In the genomic region with DNA sequence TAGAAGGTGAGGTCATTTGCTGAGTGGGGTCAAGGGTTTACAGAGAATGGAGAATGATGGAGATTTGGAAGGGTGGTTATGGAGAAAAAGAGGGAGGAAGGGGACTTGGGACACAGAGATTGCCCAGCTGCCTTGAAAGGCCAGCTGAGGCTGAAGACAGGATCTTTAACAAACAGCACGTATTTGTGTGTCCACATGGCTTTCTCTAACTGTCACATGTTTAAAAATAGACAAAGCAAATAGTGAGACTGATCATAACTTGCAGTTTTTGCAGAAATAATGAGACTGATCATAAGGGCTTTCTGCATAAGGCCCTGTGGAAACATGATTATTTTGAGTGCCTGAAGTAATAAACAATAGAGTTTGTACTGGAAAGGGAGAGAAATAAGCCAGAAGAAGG, we compare ENCODE assay signal across 16 cellular contexts.
DNase-seq lines count a peak whose midpoint lies in the region; TF ChIP-seq lines count a peak whose summit lies in the region.
"Had no signal": no experiment of that assay in that cellular context is flagged by ENCODE, and none has a peak within 500 bp of the region (broad histone marks: within the 10 kb centered on the region; RNA-seq: fewer than 3 reads in every experiment).

No MANE protein-coding gene starts in this region.

- no peak overlapping the region for H3K4me3 Mint-ChIP-seq in nephron progenitor cell
- H3K4me3 Mint-ChIP-seq: CD4-positive, alpha-beta T cell; HFFc6 had no signal

- in situ Hi-C loops in SK-MEL-5 (cut with HindIII; ENCODE audit: low pct_unique_long_range_greater_than_20kb, low sequenced_read_pairs) = no loop called here

- H3K9me3 ChIP-seq in Loucy (ENCODE audit: insufficient read depth, low read depth, low read length) = no peaks in the 10 kb centered on the region

- TF ChIP-seq CTCF in Loucy (conservative IDR thresholded peaks at IDR 0.05; ENCODE audit: low read length) = no peak
- no peak for TF ChIP-seq CTCF in nephron progenitor cell (IDR thresholded peaks at IDR 0.05)

- H3K4me1 ChIP-seq in Loucy (ENCODE audit: insufficient read depth, low read length, poor library complexity, severe bottlenecking) = peaks cover 24% of the 10 kb centered on the region

- peak overlapping the region; percentile 2 for H3K27ac Mint-ChIP-seq in nephron progenitor cell
- H3K27ac Mint-ChIP-seq: CD4-positive, alpha-beta T cell; HFFc6 had no signal

- H3K36me3 ChIP-seq in Loucy (ENCODE audit: insufficient read depth, low read length) = no peaks in the 10 kb centered on the region

- H2AFZ ChIP-seq in Loucy (ENCODE audit: low read length) = peak overlapping the region; percentile 75

- H3K9me2 ChIP-seq in Loucy (replicated peaks; ENCODE audit: low read depth, low read length) = no peaks in the 10 kb centered on the region

- no peaks in the 10 kb centered on the region for H3K27me3 ChIP-seq in Loucy (ENCODE audit: insufficient read depth, low read length, poor library complexity, severe bottlenecking)

- no peaks in the 10 kb centered on the region for H3K36me3 Mint-ChIP-seq in nephron progenitor cell (ENCODE audit: low read depth)

- peak overlapping the region; percentile 43 for H3K4me2 ChIP-seq in Loucy (ENCODE audit: low read depth, low read length, poor library complexity, severe bottlenecking)

- no peak overlapping the region for H3K9ac ChIP-seq in Loucy (ENCODE audit: low read depth, low read length, poor library complexity, severe bottlenecking)

- no peak overlapping the region for H3K4me3 ChIP-seq in Loucy (ENCODE audit: low read length, poor library complexity, severe bottlenecking)

- H4K20me1 ChIP-seq in Loucy (ENCODE audit: insufficient read depth, low read length, poor library complexity, severe bottlenecking) = no peaks in the 10 kb centered on the region

- peaks cover 3% of the 10 kb centered on the region for H3K9me3 Mint-ChIP-seq in nephron progenitor cell
- H3K9me3 Mint-ChIP-seq: HFFc6 had no signal

- H3K4me1 Mint-ChIP-seq in nephron progenitor cell = peaks cover 50% of the 10 kb centered on the region

- H3K79me2 ChIP-seq in Loucy (ENCODE audit: insufficient read depth, low read length) = no peaks in the 10 kb centered on the region

- DNase-seq in DMS53 (lab: John Stamatoyannopoulos, UW) (peak; percentile 56), DMS53 treated with DMSO at 0.1 percent for 48 hours (lab: John Stamatoyannopoulos, UW; ENCODE audit: unreplicated experiment) (no peak), SK-MEL-5 (ENCODE audit: low read depth, low spot score) (peak; percentile 11), nephron progenitor cell (no peak), cerebellar nuclear complex (lab: John Stamatoyannopoulos, UW) (no peak)
- DNase-seq in stimulated activated CD8-positive, alpha-beta memory T cell treated with anti-CD3 and anti-CD28 coated beads, Interleukin-4, amount 100 ng/mL, for 48 hours = no peak
- no peak for DNase-seq in activated CD4-positive, CD25-positive, alpha-beta regulatory T cell treated with anti-CD3 and anti-CD28 coated beads, Interleukin-2, amount 50 U/mL, for 72 hours
- DNase-seq: C1 segment of cervical spinal cord; Calu3; CD4-positive, alpha-beta T cell; DMS 273 treated with DMSO at 0.1 percent for 48 hours; DMS79 treated with DMSO at 0.1 percent for 48 hours; EL; HCEC 1CT; HFFc6 had no signal

- no peaks in the 10 kb centered on the region for H3F3A ChIP-seq in Loucy (ENCODE audit: low read depth)

- H3K27me3 Mint-ChIP-seq in nephron progenitor cell (ENCODE audit: low read depth, poor library complexity) = peaks cover 2% of the 10 kb centered on the region
- H3K27me3 Mint-ChIP-seq: CD4-positive, alpha-beta T cell had no signal

Comparison
In these comparisons a context has a peak if more than half of its experiments do, and no peak if none do; other contexts are left out.
1. DNase-seq: peak in DMS53 (single experiment) and SK-MEL-5 (single experiment); none in DMS53 treated with DMSO at 0.1 percent for 48 hours (single experiment), nephron progenitor cell (single experiment), stimulated activated CD8-positive, alpha-beta memory T cell treated with anti-CD3 and anti-CD28 coated beads, Interleukin-4, amount 100 ng/mL, for 48 hours (single experiment), cerebellar nuclear complex (0 of 2) and activated CD4-positive, CD25-positive, alpha-beta regulatory T cell treated with anti-CD3 and anti-CD28 coated beads, Interleukin-2, amount 50 U/mL, for 72 hours (single experiment).